In genomic region chr6:116253505-116254296, GRCh38 we compare ENCODE assay signal across 8 cellular contexts.
A peak's percentile ranks its signal among the peaks of the same experiment; 100 is the strongest.
DNase-seq lines count a peak whose midpoint lies in the region; ATAC-seq and FAIRE-seq lines count a peak whose summit lies in the region.

TSS of gene TSPYL4 (minus strand) at chr6:116254075. CDS start at chr6:116254008, 67 bp downstream.

- ATAC-seq in GM19043 (IDR thresholded peaks at IDR 0.05; ENCODE audit: low read depth, unreplicated experiment) (peak; percentile 100), HG03354 (IDR thresholded peaks at IDR 0.05; ENCODE audit: poor library complexity, severe bottlenecking, unreplicated experiment) (peak; percentile 100)

- FAIRE-seq in islet of Langerhans (lab: Jason Lieb, UNC) = peak; percentile 43

- DNase-seq in AG20443 (ENCODE audit: low spot score) (peak; percentile 94), NCI-H446 (lab: John Stamatoyannopoulos, UW) (peak; percentile 87 to 92), cerebellar cortex (ENCODE audit: low spot score) (peak; percentile 98)
- DNase-seq in activated CD4-positive, CD25-positive, alpha-beta regulatory T cell treated with anti-CD3 and anti-CD28 coated beads, Interleukin-2, amount 50 U/mL, for 16 hours (ENCODE audit: low read depth, low spot score) = peak; percentile 79
- DNase-seq in stimulated activated CD4-positive, alpha-beta T cell treated with anti-CD3 and anti-CD28 coated beads, Interleukin-12 subunit alpha, Interleukin-12 subunit beta, amount 100 ng/mL, for 24 hours (ENCODE audit: low read depth in 2 of 2) = peak; percentile 74 to 83

Comparison
In these comparisons a context has a peak if more than half of its experiments do, and no peak if none do; other contexts are left out.
1. Peak in every context shown above with its lines: DNase-seq and ATAC-seq.